2 cellular contexts compared by ENCODE assay signal in the genomic region with DNA sequence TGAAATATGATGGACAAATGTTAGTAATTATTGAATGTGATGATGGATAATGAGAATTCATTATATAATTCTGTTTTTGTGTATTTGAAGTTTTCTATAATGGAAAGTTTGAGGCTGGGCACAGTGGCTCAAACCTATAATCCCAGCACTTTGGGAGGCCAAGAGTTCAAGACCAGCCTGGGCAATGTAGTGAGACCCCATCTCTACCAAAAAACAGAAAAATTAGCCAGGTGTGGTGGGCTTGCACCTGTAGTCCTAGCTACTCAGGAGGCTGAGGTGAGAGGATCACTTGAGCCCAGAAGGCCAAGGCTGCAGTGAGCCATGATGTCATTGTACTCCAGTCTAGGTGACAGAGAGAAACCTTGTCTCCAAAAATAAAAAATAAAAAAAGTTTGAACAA. TPM values are rescaled to one million over a fixed set of nuclear protein-coding genes. Genes with fewer than 3 reads are reported as not detected.
"Had no signal": no experiment of that assay in that cellular context is flagged by ENCODE, and none has a peak within 500 bp of the region (broad histone marks: within the 10 kb centered on the region; RNA-seq: fewer than 3 reads in every experiment).

No MANE protein-coding gene starts in this region.

RNA-seq across cellular contexts. Expression of a gene that starts 52.9 kb away (rescaled TPM):
- total RNA-seq: IMR-90 had no signal
- polyA plus RNA-seq: IgD-negative memory B cell, IMR-90 had no signal
